In genomic region chr19:48203794-48204628, GRCh38 we compare ENCODE assay signal across 8 cellular contexts. TPM values are rescaled to one million over a fixed set of nuclear protein-coding genes. Genes with fewer than 3 reads are reported as not detected.
DNase-seq lines count a peak whose midpoint lies in the region; ATAC-seq and TF ChIP-seq lines count a peak whose summit lies in the region.

No MANE protein-coding gene starts in this region.

- H3K4me1 ChIP-seq in ES-I3 (ENCODE audit: insufficient read depth, low read length) (no peaks in the 10 kb centered on the region; the same call in 1 of the 2 replicates), HAP-1 (peaks cover 11% of the 10 kb centered on the region), MM.1S (ENCODE audit: low read length) (0 out of 2 replicates have a peak, but pooled peaks cover 10% of the 10 kb centered on the region), foreskin keratinocyte (peaks cover 3% of the 10 kb centered on the region), neural progenitor cell (peaks cover 8% of the 10 kb centered on the region), stomach smooth muscle (ENCODE audit: control insufficient read depth, insufficient read depth, low read length) (peaks cover 6% of the 10 kb centered on the region)

- no peaks in the 10 kb centered on the region for H3K27me3 ChIP-seq in HAP-1 (ENCODE audit: low read depth)
- no peaks in the 10 kb centered on the region for H3K27me3 ChIP-seq in MM.1S (replicated peaks; ENCODE audit: insufficient read depth, low read length)
- no peaks in the 10 kb centered on the region for H3K27me3 ChIP-seq in foreskin keratinocyte
- no peaks in the 10 kb centered on the region for H3K27me3 ChIP-seq in neural progenitor cell
- no peaks in the 10 kb centered on the region for H3K27me3 ChIP-seq in stomach smooth muscle (ENCODE audit: control insufficient read depth in 1 of 2, insufficient read depth in 2 of 2, low read length in 2 of 2)

- H3K4me2 ChIP-seq in MM.1S (ENCODE audit: low read depth, low read length), result peak overlapping the region; percentile 90
- peak overlapping the region; percentile 90 for H3K4me2 ChIP-seq in neural progenitor cell

- H3K27ac ChIP-seq in MM.1S (ENCODE audit: low read length), result peak overlapping the region; percentile 57; the same call in 1 of the 2 replicates
- peak overlapping the region; percentile 51 for H3K27ac ChIP-seq in foreskin keratinocyte
- no peak overlapping the region for H3K27ac ChIP-seq in neural progenitor cell
- H3K27ac ChIP-seq in stomach smooth muscle (ENCODE audit: low read length), result peak overlapping the region; percentile 19

- TF ChIP-seq CTCF in MM.1S (IDR thresholded peaks at IDR 0.05; ENCODE audit: low read length) (no peak), foreskin keratinocyte (conservative IDR thresholded peaks at IDR 0.05) (peak; percentile 4), neural progenitor cell (IDR thresholded peaks at IDR 0.05) (no peak)

- H3K36me3 ChIP-seq in ES-I3 (ENCODE audit: insufficient read depth, low read length), result no peaks in the 10 kb centered on the region
- H3K36me3 ChIP-seq in HAP-1 (replicated peaks), result no peaks in the 10 kb centered on the region
- H3K36me3 ChIP-seq in MM.1S (replicated peaks; ENCODE audit: insufficient read depth, low read length), result no peaks in the 10 kb centered on the region
- H3K36me3 ChIP-seq in neural progenitor cell, result no peaks in the 10 kb centered on the region
- H3K36me3 ChIP-seq in stomach smooth muscle (ENCODE audit: control insufficient read depth in 2 of 2, insufficient read depth in 2 of 2, low read length in 2 of 2), result no peaks in the 10 kb centered on the region

- H3K4me3 Mint-ChIP-seq in neural progenitor cell, result no peak overlapping the region

- H3F3A ChIP-seq in MM.1S (ENCODE audit: insufficient read depth, low read length), result no peaks in the 10 kb centered on the region
- peaks cover 16% of the 10 kb centered on the region for H3F3A ChIP-seq in neural progenitor cell (ENCODE audit: low read depth)

- H3K4me3 ChIP-seq in HAP-1 (peak overlapping the region; percentile 30), MM.1S (ENCODE audit: low read length) (peak overlapping the region; percentile 90), neural progenitor cell (peak overlapping the region; percentile 57), stomach smooth muscle (ENCODE audit: low read length in 2 of 2) (peak overlapping the region; percentile 85 to 92)

- no peaks in the 10 kb centered on the region for H3K9me3 ChIP-seq in ES-I3 (ENCODE audit: control insufficient read depth, insufficient read depth, low read length)
- no peaks in the 10 kb centered on the region for H3K9me3 ChIP-seq in HAP-1
- no peaks in the 10 kb centered on the region for H3K9me3 ChIP-seq in MM.1S (replicated peaks; ENCODE audit: insufficient read depth, low read length)
- H3K9me3 ChIP-seq in neural progenitor cell (ENCODE audit: low read depth), result no peaks in the 10 kb centered on the region
- H3K9me3 ChIP-seq in stomach smooth muscle (ENCODE audit: control insufficient read depth in 2 of 2, low read length in 2 of 2), result no peaks in the 10 kb centered on the region

- H2AFZ ChIP-seq in MM.1S (ENCODE audit: low read length) (peak overlapping the region; percentile 88), neural progenitor cell (replicated peaks) (peak overlapping the region; percentile 30)

- peak; percentile 93 for ATAC-seq in foreskin keratinocyte

- in situ Hi-C loops in HAP-1 (cut with MboI; ENCODE audit: low sequenced_read_pairs), result no loop called here

- DNase-seq in HAP-1 (ENCODE audit: low spot score in 2 of 2) (peak; percentile 99), MM.1S (peak; percentile 97), SHP77 (lab: John Stamatoyannopoulos, UW) (peak; percentile 98 to 99), activated gamma-delta T cell (lab: John Stamatoyannopoulos, UW) (peak; percentile 71), foreskin keratinocyte (peak; percentile 93 to 96), neural progenitor cell (ENCODE audit: low spot score) (peak; percentile 100)

- no peaks in the 10 kb centered on the region for H3K9me3 Mint-ChIP-seq in neural progenitor cell

- H3K9ac ChIP-seq in ES-I3 (ENCODE audit: low read depth, low read length), result peak overlapping the region; percentile 60
- H3K9ac ChIP-seq in MM.1S (ENCODE audit: low read length), result peak overlapping the region; percentile 86
- H3K9ac ChIP-seq in neural progenitor cell, result peak overlapping the region; percentile 50
- peak overlapping the region; percentile 73 to 81 for H3K9ac ChIP-seq in stomach smooth muscle (ENCODE audit: low read length in 2 of 2)

- peaks cover 2% of the 10 kb centered on the region for H3K4me1 Mint-ChIP-seq in neural progenitor cell

- H3K27ac Mint-ChIP-seq in neural progenitor cell, result no peak overlapping the region

- peaks cover 7% of the 10 kb centered on the region for H3K36me3 Mint-ChIP-seq in neural progenitor cell

- peaks cover 6% of the 10 kb centered on the region for H3K27me3 Mint-ChIP-seq in neural progenitor cell (ENCODE audit: insufficient read depth, low read depth)

- no peaks in the 10 kb centered on the region for H3K9me2 ChIP-seq in MM.1S (replicated peaks; ENCODE audit: insufficient read depth, low read length)

- no peaks in the 10 kb centered on the region for H4K20me1 ChIP-seq in MM.1S (ENCODE audit: insufficient read depth, low read length)
- H4K20me1 ChIP-seq in neural progenitor cell (ENCODE audit: low read depth), result no peaks in the 10 kb centered on the region

- H3K79me2 ChIP-seq in MM.1S (ENCODE audit: low read length) (peaks cover 17% of the 10 kb centered on the region), neural progenitor cell (ENCODE audit: low read depth) (peaks cover 4% of the 10 kb centered on the region)

RNA-seq across cellular contexts. Expression of gene ZSWIM9, which starts 33.5 kb away (rescaled TPM):
- total RNA-seq in foreskin keratinocyte (1.8 and 2.1 TPM in 2 replicates), neural progenitor cell (ENCODE audit: low replicate concordance) (0.36 and 4.2 TPM in 2 replicates)
- polyA plus RNA-seq in foreskin keratinocyte, result 3.9 and 4.5 TPM in 2 replicates

RNA-seq across cellular contexts. Expression of gene LIG1, which starts 33.9 kb away (rescaled TPM):
- total RNA-seq in foreskin keratinocyte, result 56.2 and 78.5 TPM in 2 replicates
- 56.1 and 68.0 TPM in 2 replicates for polyA plus RNA-seq in foreskin keratinocyte
- 40.0 and 88.9 TPM in 2 replicates for total RNA-seq in neural progenitor cell (ENCODE audit: low replicate concordance)

RNA-seq across cellular contexts. Expression of gene CARD8, which starts 51.7 kb away (rescaled TPM):
- 9.3 and 9.4 TPM in 2 replicates for total RNA-seq in foreskin keratinocyte
- 5.2 and 5.7 TPM in 2 replicates for polyA plus RNA-seq in foreskin keratinocyte
- total RNA-seq in neural progenitor cell (ENCODE audit: low replicate concordance), result 46.6 and 59.7 TPM in 2 replicates

Comparison
In these comparisons a context has a peak if more than half of its experiments do, and no peak if none do; other contexts are left out.
1. H3K4me3 ChIP-seq: peak in every context shown above with its lines; median percentile 90 in MM.1S; 88 in stomach smooth muscle; 57 in neural progenitor cell; 30 in HAP-1.